Comparison of ENCODE assay signal across 27 cellular contexts in the genomic region with DNA sequence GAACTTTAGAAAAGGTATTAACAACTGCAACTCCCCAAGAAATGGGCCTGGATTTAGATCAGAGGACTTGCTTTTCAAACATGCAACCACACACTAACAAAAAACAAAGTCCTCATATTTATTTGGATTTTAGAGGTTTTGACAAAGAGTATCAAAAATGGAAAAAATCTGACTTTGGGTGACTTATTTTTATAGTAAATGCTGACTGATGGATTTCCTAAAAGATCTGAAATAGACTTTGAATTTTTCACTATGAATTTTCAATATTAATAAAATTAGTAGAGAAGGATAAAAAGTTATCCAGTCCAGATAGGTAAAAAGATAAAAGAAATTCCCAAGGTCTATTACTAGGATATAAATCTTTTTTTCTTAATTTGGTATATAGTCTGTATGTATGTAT.
DNase-seq lines count a peak whose midpoint lies in the region; ATAC-seq, FAIRE-seq and TF ChIP-seq lines count a peak whose summit lies in the region.
"Had no signal": no experiment of that assay in that cellular context is flagged by ENCODE, and none has a peak within 500 bp of the region (broad histone marks: within the 10 kb centered on the region; RNA-seq: fewer than 3 reads in every experiment).

No MANE protein-coding gene starts in this region.

- POLR2A ChIA-PET in A549 (lab: Yijun Ruan, JAX), result no interaction called here
- POLR2A ChIA-PET in K562 (lab: Yijun Ruan, JAX), result no interaction called here
- POLR2A ChIA-PET in A673 (lab: Charles Lee; ENCODE audit: low non-redundant PET), result no interaction called here

- H3K4me2 ChIP-seq in A549 (no peak overlapping the region), GM23338 (no peak overlapping the region), K562 (ENCODE audit: insufficient read depth, low read length) (no peak overlapping the region)
- H3K4me2 ChIP-seq: BLaER1 had no signal

- BruUV-seq in K562 (replicated peaks; lab: Mats Ljungman, UMichigan) (no TSS peak), A673 (replicated peaks; lab: Mats Ljungman, UMichigan) (no TSS peak)

- no peaks in the 10 kb centered on the region for H3K79me2 ChIP-seq in GM23338 (replicated peaks; ENCODE audit: insufficient read depth)
- H3K79me2 ChIP-seq in K562 (ENCODE audit: control insufficient read depth, insufficient read depth, low read length), result no peaks in the 10 kb centered on the region

- H3K27me3 ChIP-seq in GM23338 (ENCODE audit: insufficient read depth), result no peaks in the 10 kb centered on the region
- no peaks in the 10 kb centered on the region for H3K27me3 ChIP-seq in K562 (ENCODE audit: control insufficient read depth in 2 of 2, insufficient read depth in 2 of 2, low read length in 2 of 2)
- no peaks in the 10 kb centered on the region for H3K27me3 ChIP-seq in body of pancreas
- peaks cover 9% of the 10 kb centered on the region for H3K27me3 ChIP-seq in A673 (replicated peaks; ENCODE audit: insufficient read depth, low read depth, low read length, poor library complexity)
- H3K27me3 ChIP-seq: BE2C, BLaER1 had no signal

- no peak for DNase-seq in A549 (ENCODE audit: low read depth in 1 of 2, low spot score in 1 of 2)
- no peak for DNase-seq in GM23338 (ENCODE audit: low spot score)
- DNase-seq in K562 (ENCODE audit: extremely low read depth in 1 of 4, low spot score in 3 of 4), result no peak
- no peak for DNase-seq in body of pancreas
- no peak for DNase-seq in A673 (ENCODE audit: low spot score)
- DNase-seq: 8988T; ACHN; BE2C; C1 segment of cervical spinal cord; CD4-positive, alpha-beta memory T cell; CD4-positive, CD25-positive, alpha-beta regulatory T cell; CD8-positive, alpha-beta memory T cell; COR-L47; DMS 273 treated with DMSO at 0.1 percent for 48 hours; DMS153; DMS53; DMS79; DND-41; EL; GDM1 had no signal

- H3K4me3 ChIP-seq in A549 (no peak overlapping the region), GM23338 (no peak overlapping the region), K562 (no peak overlapping the region), body of pancreas (no peak overlapping the region), A673 (ENCODE audit: low read depth, low read length, poor library complexity, severe bottlenecking) (no peak overlapping the region)
- H3K4me3 ChIP-seq: BLaER1, GM12878 had no signal

- H3K36me3 ChIP-seq in GM23338 (ENCODE audit: insufficient read depth) (no peaks in the 10 kb centered on the region), K562 (ENCODE audit: control insufficient read depth, insufficient read depth, low read length) (no peaks in the 10 kb centered on the region), body of pancreas (replicated peaks in 1 of 2; ENCODE audit: insufficient read depth in 1 of 2, low read depth in 2 of 2) (no peaks in the 10 kb centered on the region), A673 (ENCODE audit: insufficient read depth, low read length, poor library complexity, severe bottlenecking) (no peaks in the 10 kb centered on the region)
- H3K36me3 ChIP-seq: BE2C, BLaER1 had no signal

- peaks cover 9% of the 10 kb centered on the region; the same call in 2 of the 3 replicates for H3K4me1 Mint-ChIP-seq in GM23338
- H3K4me1 Mint-ChIP-seq: CD4-positive, CD25-positive, alpha-beta regulatory T cell; CD8-positive, alpha-beta memory T cell had no signal

- H3F3A ChIP-seq in GM23338 (replicated peaks; ENCODE audit: low read depth), result no peaks in the 10 kb centered on the region

- H2AFZ ChIP-seq in GM23338 (no peak overlapping the region), K562 (ENCODE audit: low read depth, low read length) (no peak overlapping the region)

- ATAC-seq in A549 (no peak), GM23338 (no peak), K562 (no peak), body of pancreas (no peak), HG02610 (IDR thresholded peaks at IDR 0.05; ENCODE audit: unreplicated experiment) (no peak)
- ATAC-seq: GM12878 had no signal

- intact Hi-C loops in K562 (cut with micrococcal nuclease), result no loop called here
- intact Hi-C loops in body of pancreas (cut with DNase I), result no loop called here
- intact Hi-C loops in A673 (cut with micrococcal nuclease; ENCODE audit: unreplicated experiment), result no loop called here

- FAIRE-seq in A549 (lab: Jason Lieb, UNC) (no peak), K562 (lab: Jason Lieb, UNC) (no peak)
- FAIRE-seq: A204.1, GM12878, GM12892, GM18507 had no signal

- no peaks in the 10 kb centered on the region for H3K9me2 ChIP-seq in GM23338 (ENCODE audit: insufficient read depth)

- H3K27ac ChIP-seq in A549 (no peak overlapping the region), GM23338 (ENCODE audit: low read depth) (no peak overlapping the region), K562 (ENCODE audit: extremely low read depth, low read depth, low read length) (no peak overlapping the region), body of pancreas (no peak overlapping the region), A673 (ENCODE audit: low read depth, low read length, poor library complexity, severe bottlenecking) (no peak overlapping the region)
- H3K27ac ChIP-seq: BLaER1 had no signal

- TF ChIP-seq EP300 in A549 (IDR thresholded peaks at IDR 0.05), result no peak
- no peak for TF ChIP-seq EP300 in K562 (IDR thresholded peaks at IDR 0.05; ENCODE audit: low read length)

- no peaks in the 10 kb centered on the region for H3K4me1 ChIP-seq in A549
- H3K4me1 ChIP-seq in GM23338 (ENCODE audit: insufficient read depth), result peaks cover 14% of the 10 kb centered on the region
- H3K4me1 ChIP-seq in K562 (replicated peaks in 1 of 2; ENCODE audit: control insufficient read depth in 2 of 2, insufficient read depth in 2 of 2, low read length in 2 of 2), result no peaks in the 10 kb centered on the region
- H3K4me1 ChIP-seq in body of pancreas, result no peaks in the 10 kb centered on the region
- H3K4me1 ChIP-seq in A673 (ENCODE audit: insufficient read depth, low read length, poor library complexity, severe bottlenecking), result no peaks in the 10 kb centered on the region
- H3K4me1 ChIP-seq: BE2C, BLaER1 had no signal

- no peaks in the 10 kb centered on the region for H3K9me1 ChIP-seq in K562 (ENCODE audit: control insufficient read depth, insufficient read depth, low read length)

- H3K9ac ChIP-seq in K562 (ENCODE audit: insufficient read depth in 1 of 2, low read depth in 2 of 2, low read length in 2 of 2), result no peak overlapping the region
- H3K9ac ChIP-seq: BLaER1 had no signal

- in situ Hi-C loops in K562 (cut with MboI), result no loop called here

- H3K9me3 Mint-ChIP-seq in GM23338, result no peaks in the 10 kb centered on the region
- H3K9me3 Mint-ChIP-seq: CD14-positive monocyte; CD8-positive, alpha-beta memory T cell had no signal

- no peaks in the 10 kb centered on the region for H3K36me3 Mint-ChIP-seq in GM23338 (ENCODE audit: low read depth)
- H3K36me3 Mint-ChIP-seq: CD14-positive monocyte; CD4-positive, alpha-beta memory T cell; CD4-positive, CD25-positive, alpha-beta regulatory T cell; CD8-positive, alpha-beta memory T cell had no signal

- H3K4me3 Mint-ChIP-seq in GM23338, result no peak overlapping the region
- H3K4me3 Mint-ChIP-seq: CD14-positive monocyte; CD4-positive, alpha-beta memory T cell; CD4-positive, CD25-positive, alpha-beta regulatory T cell; CD8-positive, alpha-beta memory T cell had no signal

- no peak for TF ChIP-seq CTCF in A549 (IDR thresholded peaks at IDR 0.05)
- no peak for TF ChIP-seq CTCF in GM23338 (conservative IDR thresholded peaks at IDR 0.05; ENCODE audit: low read depth in 2 of 2)
- no peak for TF ChIP-seq CTCF in K562 (IDR thresholded peaks at IDR 0.05 in 2 of 3, conservative IDR thresholded peaks at IDR 0.05 in 1 of 3; ENCODE audit: insufficient read depth in 2 of 3, low read depth in 1 of 3, low read length in 3 of 3)
- no peak for TF ChIP-seq CTCF in body of pancreas (IDR thresholded peaks at IDR 0.05)
- TF ChIP-seq CTCF in A673 (conservative IDR thresholded peaks at IDR 0.05; ENCODE audit: low read depth, low read length), result no peak

- TF ChIP-seq POLR2A in A549 (IDR thresholded peaks at IDR 0.05; ENCODE audit: low read length) (no peak), K562 (conservative IDR thresholded peaks at IDR 0.05) (no peak), body of pancreas (IDR thresholded peaks at IDR 0.05) (no peak)

- H3K9me3 ChIP-seq in A549, result no peaks in the 10 kb centered on the region
- H3K9me3 ChIP-seq in K562 (replicated peaks; ENCODE audit: control insufficient read depth, insufficient read depth, low read depth, low read length), result no peaks in the 10 kb centered on the region
- no peaks in the 10 kb centered on the region for H3K9me3 ChIP-seq in body of pancreas
- H3K9me3 ChIP-seq in A673 (ENCODE audit: low read depth, low read length, poor library complexity, severe bottlenecking), result no peaks in the 10 kb centered on the region
- H3K9me3 ChIP-seq: BE2C, BLaER1 had no signal

- no peaks in the 10 kb centered on the region for H3K27me3 Mint-ChIP-seq in GM23338 (ENCODE audit: insufficient read depth, low read depth, poor library complexity)
- H3K27me3 Mint-ChIP-seq: CD4-positive, CD25-positive, alpha-beta regulatory T cell; CD8-positive, alpha-beta memory T cell had no signal

- no peak for TF ChIP-seq RAD21 in A549 (conservative IDR thresholded peaks at IDR 0.05 in 1 of 2, IDR thresholded peaks at IDR 0.05 in 1 of 2)
- no peak for TF ChIP-seq RAD21 in K562 (CRISPR knock-in tag; conservative IDR thresholded peaks at IDR 0.05 in 1 of 2, IDR thresholded peaks at IDR 0.05 in 1 of 2)

- peak overlapping the region; percentile 2; the same call in 1 of the 2 replicates for H3K27ac Mint-ChIP-seq in GM23338
- H3K27ac Mint-ChIP-seq: CD14-positive monocyte; CD4-positive, alpha-beta memory T cell; CD4-positive, CD25-positive, alpha-beta regulatory T cell; CD8-positive, alpha-beta memory T cell had no signal

- no peaks in the 10 kb centered on the region for H4K20me1 ChIP-seq in GM23338 (replicated peaks; ENCODE audit: insufficient read depth)
- H4K20me1 ChIP-seq in K562 (replicated peaks; ENCODE audit: control insufficient read depth, insufficient read depth, low read length), result no peaks in the 10 kb centered on the region
- H4K20me1 ChIP-seq: BLaER1 had no signal

- CTCF ChIA-PET in A549 (lab: Yijun Ruan, JAX) (no interaction called here), K562 (lab: Yijun Ruan, JAX; ENCODE audit: low intra/inter-chr PET ratio) (no interaction called here), A673 (lab: Charles Lee) (no interaction called here)

TF ChIP-seq in A549, 52 proteins besides CTCF, POLR2A, EP300 and RAD21 (continues in another document):
- TF ChIP-seq ZNF302 (CRISPR knock-in tag; IDR thresholded peaks at IDR 0.05) (no peak), KDM5A (IDR thresholded peaks at IDR 0.05) (no peak), CBX2 (IDR thresholded peaks at IDR 0.05; ENCODE audit: borderline replicate concordance, low read depth) (no peak), JUNB (IDR thresholded peaks at IDR 0.05) (no peak)

TF ChIP-seq in GM23338, 12 proteins besides CTCF, POLR2A, EP300 and RAD21 (continues in another document):
- TF ChIP-seq ZNF331 (CRISPR knock-in tag; IDR thresholded peaks at IDR 0.05; ENCODE audit: low read depth) (no peak), CREB1 (CRISPR knock-in tag; IDR thresholded peaks at IDR 0.05; ENCODE audit: low read depth) (no peak), NANOG (IDR thresholded peaks at IDR 0.05; ENCODE audit: borderline replicate concordance) (no peak)

TF ChIP-seq in K562, 482 proteins besides CTCF, POLR2A, EP300 and RAD21 (continues in another document):
- TF ChIP-seq PHF8 (IDR thresholded peaks at IDR 0.05; ENCODE audit: borderline replicate concordance, low read length) (no peak), CBFA2T2 (conservative IDR thresholded peaks at IDR 0.05) (no peak), ZNF316 (IDR thresholded peaks at IDR 0.05) (peak; percentile 39; the same call in 1 of the 2 replicates), MCM2 (IDR thresholded peaks at IDR 0.05; ENCODE audit: low read depth) (no peak)
